2 cellular contexts compared by ENCODE assay signal in the genomic region with DNA sequence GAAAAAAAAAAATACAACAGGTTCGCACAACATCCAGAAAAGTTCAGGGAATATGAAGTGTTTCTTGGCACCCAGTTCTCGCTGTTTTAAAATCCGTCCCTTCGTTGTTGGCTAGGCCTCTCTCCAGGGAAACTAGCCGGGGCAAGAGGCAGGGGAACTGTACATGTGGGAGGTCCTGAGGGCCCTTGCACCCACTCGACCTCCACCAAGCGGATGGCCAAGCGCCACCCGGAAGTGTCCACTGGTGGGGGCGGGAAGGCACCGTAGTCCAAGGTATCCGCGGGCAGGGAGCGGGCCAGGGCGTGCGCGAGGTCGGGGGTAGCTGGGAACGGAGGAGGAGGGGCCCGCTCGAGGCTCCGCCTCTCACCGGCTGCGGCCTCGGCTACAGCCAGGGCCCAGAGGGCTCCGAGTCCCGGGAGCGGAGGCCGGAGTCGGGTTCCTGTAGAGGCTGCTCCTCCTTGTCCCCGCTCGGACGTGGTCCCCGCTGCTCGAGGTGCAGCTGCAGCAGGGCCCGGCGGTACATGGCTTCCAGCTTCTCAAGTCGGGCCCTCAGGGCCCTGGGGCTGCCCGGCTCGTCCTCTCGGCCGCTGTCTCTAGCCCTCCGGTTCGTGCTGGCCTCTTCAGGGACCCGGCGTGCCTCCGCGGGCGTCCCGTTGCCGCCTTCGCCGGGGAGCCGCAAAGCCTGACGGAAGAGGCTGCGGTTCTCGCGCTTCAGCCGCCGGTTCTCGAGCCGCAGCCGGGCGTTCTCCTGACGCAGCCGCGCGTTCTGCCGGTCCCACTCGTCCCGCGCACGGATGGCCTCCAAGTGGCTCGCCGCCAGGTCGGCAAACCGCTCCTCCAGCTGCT.
A peak's percentile ranks its signal among the peaks of the same experiment; 100 is the strongest.
TF ChIP-seq lines count a peak whose summit lies in the region.

No MANE protein-coding gene starts in this region.

TF ChIP-seq in liver, 16 proteins besides CTCF, POLR2A, EP300 and RAD21:
- TF ChIP-seq SP1 (IDR thresholded peaks at IDR 0.05) (peak; percentile 70), HNF4A (conservative IDR thresholded peaks at IDR 0.05) (peak; percentile 77 to 79), EGR1 (IDR thresholded peaks at IDR 0.05; ENCODE audit: low read depth in 2 of 2) (peak; percentile 57 to 60), RXRA (IDR thresholded peaks at IDR 0.05) (peak; percentile 73 to 81), TAF1 (conservative IDR thresholded peaks at IDR 0.05) (peak; percentile 37), FOXA2 (IDR thresholded peaks at IDR 0.05) (no peak), NR2F2 (IDR thresholded peaks at IDR 0.05) (peak; percentile 27), JUND (IDR thresholded peaks at IDR 0.05) (no peak), HNF4G (IDR thresholded peaks at IDR 0.05) (peak; percentile 11), GABPA (IDR thresholded peaks at IDR 0.05 in 1 of 2, conservative IDR thresholded peaks at IDR 0.05 in 1 of 2) (peak; percentile 42 to 84), YY1 (IDR thresholded peaks at IDR 0.05) (peak; percentile 36), FOXA1 (IDR thresholded peaks at IDR 0.05) (no peak)
- TF ChIP-seq, protein P1, sequence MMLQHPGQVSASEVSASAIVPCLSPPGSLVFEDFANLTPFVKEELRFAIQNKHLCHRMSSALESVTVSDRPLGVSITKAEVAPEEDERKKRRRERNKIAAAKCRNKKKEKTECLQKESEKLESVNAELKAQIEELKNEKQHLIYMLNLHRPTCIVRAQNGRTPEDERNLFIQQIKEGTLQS (IDR thresholded peaks at IDR 0.05), result no peak
- TF ChIP-seq, protein P2, sequence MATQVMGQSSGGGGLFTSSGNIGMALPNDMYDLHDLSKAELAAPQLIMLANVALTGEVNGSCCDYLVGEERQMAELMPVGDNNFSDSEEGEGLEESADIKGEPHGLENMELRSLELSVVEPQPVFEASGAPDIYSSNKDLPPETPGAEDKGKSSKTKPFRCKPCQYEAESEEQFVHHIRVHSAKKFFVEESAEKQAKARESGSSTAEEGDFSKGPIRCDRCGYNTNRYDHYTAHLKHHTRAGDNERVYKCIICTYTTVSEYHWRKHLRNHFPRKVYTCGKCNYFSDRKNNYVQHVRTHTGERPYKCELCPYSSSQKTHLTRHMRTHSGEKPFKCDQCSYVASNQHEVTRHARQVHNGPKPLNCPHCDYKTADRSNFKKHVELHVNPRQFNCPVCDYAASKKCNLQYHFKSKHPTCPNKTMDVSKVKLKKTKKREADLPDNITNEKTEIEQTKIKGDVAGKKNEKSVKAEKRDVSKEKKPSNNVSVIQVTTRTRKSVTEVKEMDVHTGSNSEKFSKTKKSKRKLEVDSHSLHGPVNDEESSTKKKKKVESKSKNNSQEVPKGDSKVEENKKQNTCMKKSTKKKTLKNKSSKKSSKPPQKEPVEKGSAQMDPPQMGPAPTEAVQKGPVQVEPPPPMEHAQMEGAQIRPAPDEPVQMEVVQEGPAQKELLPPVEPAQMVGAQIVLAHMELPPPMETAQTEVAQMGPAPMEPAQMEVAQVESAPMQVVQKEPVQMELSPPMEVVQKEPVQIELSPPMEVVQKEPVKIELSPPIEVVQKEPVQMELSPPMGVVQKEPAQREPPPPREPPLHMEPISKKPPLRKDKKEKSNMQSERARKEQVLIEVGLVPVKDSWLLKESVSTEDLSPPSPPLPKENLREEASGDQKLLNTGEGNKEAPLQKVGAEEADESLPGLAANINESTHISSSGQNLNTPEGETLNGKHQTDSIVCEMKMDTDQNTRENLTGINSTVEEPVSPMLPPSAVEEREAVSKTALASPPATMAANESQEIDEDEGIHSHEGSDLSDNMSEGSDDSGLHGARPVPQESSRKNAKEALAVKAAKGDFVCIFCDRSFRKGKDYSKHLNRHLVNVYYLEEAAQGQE (IDR thresholded peaks at IDR 0.05), result peak; percentile 81
- TF ChIP-seq, protein P3, sequence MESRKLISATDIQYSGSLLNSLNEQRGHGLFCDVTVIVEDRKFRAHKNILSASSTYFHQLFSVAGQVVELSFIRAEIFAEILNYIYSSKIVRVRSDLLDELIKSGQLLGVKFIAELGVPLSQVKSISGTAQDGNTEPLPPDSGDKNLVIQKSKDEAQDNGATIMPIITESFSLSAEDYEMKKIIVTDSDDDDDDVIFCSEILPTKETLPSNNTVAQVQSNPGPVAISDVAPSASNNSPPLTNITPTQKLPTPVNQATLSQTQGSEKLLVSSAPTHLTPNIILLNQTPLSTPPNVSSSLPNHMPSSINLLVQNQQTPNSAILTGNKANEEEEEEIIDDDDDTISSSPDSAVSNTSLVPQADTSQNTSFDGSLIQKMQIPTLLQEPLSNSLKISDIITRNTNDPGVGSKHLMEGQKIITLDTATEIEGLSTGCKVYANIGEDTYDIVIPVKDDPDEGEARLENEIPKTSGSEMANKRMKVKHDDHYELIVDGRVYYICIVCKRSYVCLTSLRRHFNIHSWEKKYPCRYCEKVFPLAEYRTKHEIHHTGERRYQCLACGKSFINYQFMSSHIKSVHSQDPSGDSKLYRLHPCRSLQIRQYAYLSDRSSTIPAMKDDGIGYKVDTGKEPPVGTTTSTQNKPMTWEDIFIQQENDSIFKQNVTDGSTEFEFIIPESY (IDR thresholded peaks at IDR 0.05), result no peak
- TF ChIP-seq, protein P4, sequence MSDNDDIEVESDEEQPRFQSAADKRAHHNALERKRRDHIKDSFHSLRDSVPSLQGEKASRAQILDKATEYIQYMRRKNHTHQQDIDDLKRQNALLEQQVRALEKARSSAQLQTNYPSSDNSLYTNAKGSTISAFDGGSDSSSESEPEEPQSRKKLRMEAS (IDR thresholded peaks at IDR 0.05), result no peak

TF ChIP-seq in HepG2, 621 proteins besides CTCF, POLR2A, EP300 and RAD21 (continued from another document):
- TF ChIP-seq SMAD1 (CRISPR knock-in tag; IDR thresholded peaks at IDR 0.05; ENCODE audit: borderline replicate concordance, low read depth) (no peak), YY1 (IDR thresholded peaks at IDR 0.05; ENCODE audit: insufficient read depth, insufficient replicate concordance, low read depth, low read length) (no peak), PAWR (CRISPR knock-in tag; IDR thresholded peaks at IDR 0.05; ENCODE audit: borderline replicate concordance) (no peak), ARID2 (CRISPR knock-in tag; IDR thresholded peaks at IDR 0.05; ENCODE audit: borderline replicate concordance) (no peak), ZNF225 (CRISPR knock-in tag; IDR thresholded peaks at IDR 0.05) (no peak), SETDB1 (CRISPR knock-in tag; IDR thresholded peaks at IDR 0.05; ENCODE audit: borderline replicate concordance) (no peak), FOXK2 (IDR thresholded peaks at IDR 0.05) (no peak), ZNF3 (CRISPR knock-in tag; IDR thresholded peaks at IDR 0.05) (no peak), ZKSCAN1 (IDR thresholded peaks at IDR 0.05; ENCODE audit: low read length) (no peak)
- TF ChIP-seq, protein P5, sequence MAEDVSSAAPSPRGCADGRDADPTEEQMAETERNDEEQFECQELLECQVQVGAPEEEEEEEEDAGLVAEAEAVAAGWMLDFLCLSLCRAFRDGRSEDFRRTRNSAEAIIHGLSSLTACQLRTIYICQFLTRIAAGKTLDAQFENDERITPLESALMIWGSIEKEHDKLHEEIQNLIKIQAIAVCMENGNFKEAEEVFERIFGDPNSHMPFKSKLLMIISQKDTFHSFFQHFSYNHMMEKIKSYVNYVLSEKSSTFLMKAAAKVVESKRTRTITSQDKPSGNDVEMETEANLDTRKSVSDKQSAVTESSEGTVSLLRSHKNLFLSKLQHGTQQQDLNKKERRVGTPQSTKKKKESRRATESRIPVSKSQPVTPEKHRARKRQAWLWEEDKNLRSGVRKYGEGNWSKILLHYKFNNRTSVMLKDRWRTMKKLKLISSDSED (CRISPR knock-in tag; IDR thresholded peaks at IDR 0.05), result no peak
- TF ChIP-seq, protein P6, sequence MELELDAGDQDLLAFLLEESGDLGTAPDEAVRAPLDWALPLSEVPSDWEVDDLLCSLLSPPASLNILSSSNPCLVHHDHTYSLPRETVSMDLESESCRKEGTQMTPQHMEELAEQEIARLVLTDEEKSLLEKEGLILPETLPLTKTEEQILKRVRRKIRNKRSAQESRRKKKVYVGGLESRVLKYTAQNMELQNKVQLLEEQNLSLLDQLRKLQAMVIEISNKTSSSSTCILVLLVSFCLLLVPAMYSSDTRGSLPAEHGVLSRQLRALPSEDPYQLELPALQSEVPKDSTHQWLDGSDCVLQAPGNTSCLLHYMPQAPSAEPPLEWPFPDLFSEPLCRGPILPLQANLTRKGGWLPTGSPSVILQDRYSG (CRISPR knock-in tag; IDR thresholded peaks at IDR 0.05), result no peak
- TF ChIP-seq, protein P7, sequence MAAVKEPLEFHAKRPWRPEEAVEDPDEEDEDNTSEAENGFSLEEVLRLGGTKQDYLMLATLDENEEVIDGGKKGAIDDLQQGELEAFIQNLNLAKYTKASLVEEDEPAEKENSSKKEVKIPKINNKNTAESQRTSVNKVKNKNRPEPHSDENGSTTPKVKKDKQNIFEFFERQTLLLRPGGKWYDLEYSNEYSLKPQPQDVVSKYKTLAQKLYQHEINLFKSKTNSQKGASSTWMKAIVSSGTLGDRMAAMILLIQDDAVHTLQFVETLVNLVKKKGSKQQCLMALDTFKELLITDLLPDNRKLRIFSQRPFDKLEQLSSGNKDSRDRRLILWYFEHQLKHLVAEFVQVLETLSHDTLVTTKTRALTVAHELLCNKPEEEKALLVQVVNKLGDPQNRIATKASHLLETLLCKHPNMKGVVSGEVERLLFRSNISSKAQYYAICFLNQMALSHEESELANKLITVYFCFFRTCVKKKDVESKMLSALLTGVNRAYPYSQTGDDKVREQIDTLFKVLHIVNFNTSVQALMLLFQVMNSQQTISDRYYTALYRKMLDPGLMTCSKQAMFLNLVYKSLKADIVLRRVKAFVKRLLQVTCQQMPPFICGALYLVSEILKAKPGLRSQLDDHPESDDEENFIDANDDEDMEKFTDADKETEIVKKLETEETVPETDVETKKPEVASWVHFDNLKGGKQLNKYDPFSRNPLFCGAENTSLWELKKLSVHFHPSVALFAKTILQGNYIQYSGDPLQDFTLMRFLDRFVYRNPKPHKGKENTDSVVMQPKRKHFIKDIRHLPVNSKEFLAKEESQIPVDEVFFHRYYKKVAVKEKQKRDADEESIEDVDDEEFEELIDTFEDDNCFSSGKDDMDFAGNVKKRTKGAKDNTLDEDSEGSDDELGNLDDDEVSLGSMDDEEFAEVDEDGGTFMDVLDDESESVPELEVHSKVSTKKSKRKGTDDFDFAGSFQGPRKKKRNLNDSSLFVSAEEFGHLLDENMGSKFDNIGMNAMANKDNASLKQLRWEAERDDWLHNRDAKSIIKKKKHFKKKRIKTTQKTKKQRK (IDR thresholded peaks at IDR 0.05; ENCODE audit: low read length), result no peak
- TF ChIP-seq, protein P8, sequence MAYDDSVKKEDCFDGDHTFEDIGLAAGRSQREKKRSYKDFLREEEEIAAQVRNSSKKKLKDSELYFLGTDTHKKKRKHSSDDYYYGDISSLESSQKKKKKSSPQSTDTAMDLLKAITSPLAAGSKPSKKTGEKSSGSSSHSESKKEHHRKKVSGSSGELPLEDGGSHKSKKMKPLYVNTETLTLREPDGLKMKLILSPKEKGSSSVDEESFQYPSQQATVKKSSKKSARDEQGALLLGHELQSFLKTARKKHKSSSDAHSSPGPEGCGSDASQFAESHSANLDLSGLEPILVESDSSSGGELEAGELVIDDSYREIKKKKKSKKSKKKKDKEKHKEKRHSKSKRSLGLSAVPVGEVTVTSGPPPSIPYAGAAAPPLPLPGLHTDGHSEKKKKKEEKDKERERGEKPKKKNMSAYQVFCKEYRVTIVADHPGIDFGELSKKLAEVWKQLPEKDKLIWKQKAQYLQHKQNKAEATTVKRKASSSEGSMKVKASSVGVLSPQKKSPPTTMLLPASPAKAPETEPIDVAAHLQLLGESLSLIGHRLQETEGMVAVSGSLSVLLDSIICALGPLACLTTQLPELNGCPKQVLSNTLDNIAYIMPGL (CRISPR knock-in tag; IDR thresholded peaks at IDR 0.05; ENCODE audit: borderline replicate concordance in 1 of 2, low read depth in 1 of 2), result no peak
